ENCODE assay signal across 18 cellular contexts in the genomic region with DNA sequence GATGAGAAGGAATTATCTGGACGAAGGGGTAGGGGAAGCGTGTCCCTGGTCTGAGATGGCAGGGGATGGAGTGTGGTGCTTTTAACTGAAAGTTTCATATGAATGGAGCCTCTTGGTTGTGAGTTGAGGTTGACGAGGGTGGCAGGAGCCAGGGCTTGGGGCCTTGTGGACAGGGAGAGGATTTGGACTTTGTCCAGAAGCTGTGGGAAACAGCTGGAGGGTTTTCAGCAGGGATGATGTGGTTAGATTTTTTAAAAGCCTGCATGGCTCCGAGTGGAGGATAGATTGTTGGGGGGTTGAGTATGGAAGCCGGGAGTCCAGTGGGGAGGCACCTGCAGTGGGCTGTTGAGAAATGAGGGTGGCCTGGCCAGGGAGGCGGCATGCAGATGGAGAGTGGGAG. TPM values are rescaled to one million over a fixed set of nuclear protein-coding genes. Genes with fewer than 3 reads are reported as not detected.
DNase-seq lines count a peak whose midpoint lies in the region; ATAC-seq and TF ChIP-seq lines count a peak whose summit lies in the region.
"Had no signal": no experiment of that assay in that cellular context is flagged by ENCODE, and none has a peak within 500 bp of the region (broad histone marks: within the 10 kb centered on the region; RNA-seq: fewer than 3 reads in every experiment).

No MANE protein-coding gene starts in this region.

- H3K4me3 ChIP-seq in neuronal stem cell (ENCODE audit: low read length in 2 of 2): no peak overlapping the region
- H3K4me3 ChIP-seq: body of pancreas, thyroid gland had no signal

- peak overlapping the region; percentile 70 for H3K18ac ChIP-seq in neuronal stem cell (ENCODE audit: low read length)

- H3K27me3 Mint-ChIP-seq in activated CD8-positive, alpha-beta memory T cell treated with anti-CD3 and anti-CD28 coated beads, Interleukin-2, amount 10 ng/mL, durations not matched to agents 7 days and 5 days: peaks cover 27% of the 10 kb centered on the region
- peaks cover 8% of the 10 kb centered on the region for H3K27me3 Mint-ChIP-seq in brain

- no peaks in the 10 kb centered on the region for H3K36me3 Mint-ChIP-seq in activated CD8-positive, alpha-beta memory T cell treated with anti-CD3 and anti-CD28 coated beads, Interleukin-2, amount 10 ng/mL, durations not matched to agents 7 days and 5 days
- no peaks in the 10 kb centered on the region for H3K36me3 Mint-ChIP-seq in brain
- H3K36me3 Mint-ChIP-seq: mesothelial cell of epicardium had no signal

- no peak for DNase-seq in activated CD8-positive, alpha-beta memory T cell treated with anti-CD3 and anti-CD28 coated beads, Interleukin-2, amount 10 ng/mL, durations not matched to agents 7 days and 5 days
- no peak for DNase-seq in activated CD8-positive, alpha-beta memory T cell treated with anti-CD3 and anti-CD28 coated beads, Interleukin-2, amount 50 U/mL, for 4 hours
- DNase-seq in RPMI8226: peak; percentile 52
- DNase-seq in neuronal stem cell (ENCODE audit: low spot score): no peak
- no peak for DNase-seq in NCI-H1105 treated with DMSO at 0.1 percent for 48 hours (lab: John Stamatoyannopoulos, UW)
- DNase-seq: DMS153, foreskin melanocyte, NCI-H2029, NCI-H774, thyroid gland had no signal

- H3K36me3 ChIP-seq in neuronal stem cell (replicated peaks in 1 of 2; ENCODE audit: control insufficient read depth in 2 of 2, insufficient read depth in 2 of 2, low read length in 2 of 2): peaks cover 0 to 1% of the 10 kb centered on the region in 2 donors
- H3K36me3 ChIP-seq: thyroid gland had no signal

- H3K9me3 ChIP-seq in neuronal stem cell (replicated peaks in 1 of 2; ENCODE audit: control insufficient read depth in 2 of 2, insufficient read depth in 1 of 2, low read depth in 1 of 2, low read length in 2 of 2): no peaks in the 10 kb centered on the region
- H3K9me3 ChIP-seq: body of pancreas, thyroid gland had no signal

- H2AK5ac ChIP-seq in neuronal stem cell (ENCODE audit: low read depth, low read length): no peak overlapping the region

- no peak overlapping the region for H3K4me2 ChIP-seq in neuronal stem cell (ENCODE audit: insufficient read depth, low read length, poor library complexity, severe bottlenecking)

- no peak overlapping the region for H2AFZ ChIP-seq in neuronal stem cell (ENCODE audit: low read length)
- H2AFZ ChIP-seq: parathyroid adenoma had no signal

- H4K8ac ChIP-seq in neuronal stem cell (ENCODE audit: low read depth, low read length): no peak overlapping the region

- no peaks in the 10 kb centered on the region for H3K9me3 Mint-ChIP-seq in activated CD8-positive, alpha-beta memory T cell treated with anti-CD3 and anti-CD28 coated beads, Interleukin-2, amount 10 ng/mL, durations not matched to agents 7 days and 5 days (ENCODE audit: low read depth)
- H3K9me3 Mint-ChIP-seq in brain: no peaks in the 10 kb centered on the region
- H3K9me3 Mint-ChIP-seq: mesothelial cell of epicardium had no signal

- WGBS in neuronal stem cell (ENCODE audit: extremely low coverage in 2 of 2, insufficient read length in 2 of 2, insufficient replicate concordance in 1 of 2), 2 donors: no CpG with 5 or more reads among the region's 6 CpGs

- H2BK15ac ChIP-seq in neuronal stem cell (ENCODE audit: low read length): peak overlapping the region; percentile 5

- no peak overlapping the region for H2BK120ac ChIP-seq in neuronal stem cell (ENCODE audit: low read depth, low read length)

- ATAC-seq in activated CD8-positive, alpha-beta memory T cell treated with anti-CD3 and anti-CD28 coated beads, Interleukin-2, amount 10 ng/mL, durations not matched to agents 7 days and 5 days: no peak
- no peak for ATAC-seq in HG03520 (IDR thresholded peaks at IDR 0.05; ENCODE audit: unreplicated experiment)
- ATAC-seq in activated CD4-positive, CD25-positive, alpha-beta regulatory T cell treated with anti-CD3 and anti-CD28 coated beads, Interleukin-2, amount 50 U/mL, for 24 hours: no peak
- ATAC-seq: body of pancreas, HCT116, Right ventricle myocardium inferior had no signal

- H2BK5ac ChIP-seq in neuronal stem cell (ENCODE audit: low read length): no peak overlapping the region

- peaks cover 0 to 24% (median 0%) of the 10 kb centered on the region in 3 experiments for H3K27me3 ChIP-seq in neuronal stem cell (ENCODE audit: control insufficient read depth in 3 of 3, insufficient read depth in 3 of 3, low read depth in 1 of 3, low read length in 3 of 3)
- H3K27me3 ChIP-seq: body of pancreas, thyroid gland had no signal

- no peak for TF ChIP-seq CTCF in brain (conservative IDR thresholded peaks at IDR 0.05)

- no peak overlapping the region for H3K27ac ChIP-seq in neuronal stem cell (replicated peaks; ENCODE audit: low read length)
- H3K27ac ChIP-seq: body of pancreas, parathyroid adenoma, thyroid gland had no signal

- H3K4me1 ChIP-seq in neuronal stem cell (ENCODE audit: control insufficient read depth in 2 of 2, insufficient read depth in 1 of 2, low read depth in 1 of 2, low read length in 2 of 2): peaks cover 4 to 6% of the 10 kb centered on the region in 2 donors
- H3K4me1 ChIP-seq: body of pancreas, parathyroid adenoma had no signal

- H3K9ac ChIP-seq in neuronal stem cell (ENCODE audit: low read depth, low read length, poor library complexity): no peak overlapping the region
- H3K9ac ChIP-seq: parathyroid adenoma had no signal

- no peak overlapping the region for H4K91ac ChIP-seq in neuronal stem cell (ENCODE audit: low read depth, low read length, poor library complexity)

- peaks cover 56% of the 10 kb centered on the region for H3K4me1 Mint-ChIP-seq in activated CD8-positive, alpha-beta memory T cell treated with anti-CD3 and anti-CD28 coated beads, Interleukin-2, amount 10 ng/mL, durations not matched to agents 7 days and 5 days
- H3K4me1 Mint-ChIP-seq in brain: peaks cover 62% of the 10 kb centered on the region

- H2BK12ac ChIP-seq in neuronal stem cell (ENCODE audit: low read length): no peak overlapping the region

- CTCF ChIA-PET in activated CD8-positive, alpha-beta memory T cell treated with anti-CD3 and anti-CD28 coated beads, Interleukin-2, amount 10 ng/mL, durations not matched to agents 7 days and 5 days (lab: Charles Lee): interaction anchor here (0.9 to 2.5 kb wide), 3 partner anchors 25 to 35 kb away, joined by 3 to 21 read pairs (median 5); a partner anchor contains a TSS

- peak overlapping the region; percentile 4 for H3K27ac Mint-ChIP-seq in activated CD8-positive, alpha-beta memory T cell treated with anti-CD3 and anti-CD28 coated beads, Interleukin-2, amount 10 ng/mL, durations not matched to agents 7 days and 5 days
- H3K27ac Mint-ChIP-seq in brain: peak overlapping the region; percentile 7 to 73 (median 58)
- H3K27ac Mint-ChIP-seq: mesothelial cell of epicardium had no signal

- H3K4me3 Mint-ChIP-seq in activated CD8-positive, alpha-beta memory T cell treated with anti-CD3 and anti-CD28 coated beads, Interleukin-2, amount 10 ng/mL, durations not matched to agents 7 days and 5 days: no peak overlapping the region
- H3K4me3 Mint-ChIP-seq in brain: no peak overlapping the region
- H3K4me3 Mint-ChIP-seq: mesothelial cell of epicardium had no signal

- H3K79me1 ChIP-seq in neuronal stem cell (ENCODE audit: low read depth, low read length): no peaks in the 10 kb centered on the region

- H3K23ac ChIP-seq in neuronal stem cell (ENCODE audit: low read depth, low read length, poor library complexity): peak overlapping the region; percentile 2

- no peak overlapping the region for H3K14ac ChIP-seq in neuronal stem cell (ENCODE audit: low read length)

- no peak overlapping the region for H3K4ac ChIP-seq in neuronal stem cell (ENCODE audit: low read length)

RNA-seq across cellular contexts. Expression of a gene that starts 24.8 kb away (rescaled TPM):
- total RNA-seq in activated CD8-positive, alpha-beta memory T cell treated with anti-CD3 and anti-CD28 coated beads, Interleukin-2, amount 10 ng/mL, durations not matched to agents 7 days and 5 days: under 1 TPM; 0.23 to 0.28 TPM
- polyA plus RNA-seq in brain (ENCODE audit: insufficient read depth, low read depth, low replicate concordance): 4.2 TPM
- polyA plus RNA-seq in neuronal stem cell (2013, experiment 1 of 2): 0.71 TPM
- 0.60 TPM for polyA plus RNA-seq in neuronal stem cell (2013, experiment 2 of 2)

RNA-seq across cellular contexts. Expression of a gene that starts 50.2 kb away (rescaled TPM):
- not detected for total RNA-seq in activated CD8-positive, alpha-beta memory T cell treated with anti-CD3 and anti-CD28 coated beads, Interleukin-2, amount 10 ng/mL, durations not matched to agents 7 days and 5 days
- not detected for polyA plus RNA-seq in brain (ENCODE audit: insufficient read depth, low read depth, low replicate concordance)
- not detected for polyA plus RNA-seq in neuronal stem cell (2013, experiment 1 of 2)
- not detected for polyA plus RNA-seq in neuronal stem cell (2013, experiment 2 of 2)
- total RNA-seq: body of pancreas, Right ventricle myocardium inferior had no signal
